Comparison of ENCODE assay signal across 8 cellular contexts in the genomic region with DNA sequence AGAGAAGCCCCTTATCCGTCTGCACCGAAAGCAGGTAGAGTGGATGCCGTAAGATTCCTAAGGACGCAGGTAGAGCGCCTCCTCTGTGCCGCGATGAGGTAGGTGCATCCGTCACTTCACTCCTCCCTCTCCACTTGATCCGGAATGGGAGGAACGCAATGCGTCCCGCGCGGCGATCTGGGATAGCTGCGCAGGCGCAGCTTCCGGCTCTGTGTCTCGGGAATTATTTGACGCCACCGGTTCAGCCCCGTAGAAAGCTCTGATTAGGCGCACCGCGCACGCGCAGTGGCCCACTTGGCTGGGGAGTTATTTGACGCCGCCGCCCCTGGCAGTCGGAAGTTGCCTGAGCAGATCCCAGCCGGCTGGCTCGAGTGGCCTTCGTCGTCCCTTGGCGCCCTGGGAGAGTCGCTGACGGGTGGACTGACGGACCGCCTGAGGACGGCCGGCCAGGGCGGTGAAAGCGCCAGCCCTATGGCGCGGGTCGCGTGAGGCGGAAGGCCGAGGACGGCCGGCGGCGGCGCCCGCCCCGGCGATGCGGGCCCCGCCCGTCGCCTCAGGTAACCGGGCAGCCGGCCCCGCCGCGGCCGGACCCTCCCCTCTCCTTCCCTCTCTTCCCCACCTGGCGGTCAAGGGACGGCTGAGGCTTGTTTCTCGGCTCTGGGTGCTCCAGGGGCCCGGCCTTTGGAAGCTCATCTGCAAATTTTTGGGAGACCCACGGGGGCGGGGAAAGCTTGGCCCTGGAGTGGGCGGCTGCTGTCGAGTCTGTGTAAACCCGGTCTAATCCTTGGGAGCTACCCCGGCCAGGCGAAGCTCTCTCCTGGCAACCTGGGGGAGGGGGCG. TPM values are rescaled to one million over a fixed set of nuclear protein-coding genes. Genes with fewer than 3 reads are reported as not detected.
DNase-seq lines count a peak whose midpoint lies in the region; ATAC-seq, FAIRE-seq and TF ChIP-seq lines count a peak whose summit lies in the region.

RALGAPB (plus strand) TSS at position 331 of the 840 bp plus-strand sequence. CDS start 15,590 bp downstream, outside the sequence.

- no peaks in the 10 kb centered on the region for H3K27me3 Mint-ChIP-seq in Caco-2 (ENCODE audit: insufficient read depth, unreplicated experiment)
- no peaks in the 10 kb centered on the region for H3K27me3 Mint-ChIP-seq in effector memory CD8-positive, alpha-beta T cell

- no peaks in the 10 kb centered on the region for H3K36me3 ChIP-seq in Caco-2 (ENCODE audit: control insufficient read depth, insufficient read depth, low read length)

- H3K27me3 ChIP-seq in Caco-2 (replicated peaks; ENCODE audit: control insufficient read depth, insufficient read depth, low read length): no peaks in the 10 kb centered on the region

- H3K27ac Mint-ChIP-seq in Caco-2 (ENCODE audit: unreplicated experiment): peak within 1 kb of the TSS; percentile 54
- H3K27ac Mint-ChIP-seq in effector memory CD8-positive, alpha-beta T cell: peak within 1 kb of the TSS; percentile 94

- H3K4me1 ChIP-seq in Caco-2: peaks cover 15% of the 10 kb centered on the region

- CTCF ChIA-PET in Caco-2 (lab: Charles Lee): interaction anchor here (0.6 to 2.9 kb wide), 24 partner anchors 11 to 415 kb away, joined by 3 to 73 read pairs (median 4); partner anchors contain the start of gene SNHG17

- BruUV-seq in Caco-2 (replicated peaks; lab: Mats Ljungman, UMichigan): no TSS peak

- peak; percentile 99 for FAIRE-seq in HTR-8/SVneo (lab: Jason Lieb, UNC)

- peaks cover 27% of the 10 kb centered on the region for H3K4me1 Mint-ChIP-seq in Caco-2 (ENCODE audit: low read depth, unreplicated experiment)
- peaks cover 34 to 44% of the 10 kb centered on the region in 2 donors for H3K4me1 Mint-ChIP-seq in effector memory CD8-positive, alpha-beta T cell (ENCODE audit: low read depth in 2 of 2)

- H3K36me3 Mint-ChIP-seq in Caco-2 (ENCODE audit: insufficient read depth, unreplicated experiment): peaks cover 21% of the 10 kb centered on the region
- H3K36me3 Mint-ChIP-seq in effector memory CD8-positive, alpha-beta T cell (ENCODE audit: insufficient read depth): peaks cover 23% of the 10 kb centered on the region

- no peaks in the 10 kb centered on the region for H3K9me3 ChIP-seq in Caco-2

- peak within 1 kb of the TSS; percentile 78 for H3K4me3 ChIP-seq in Caco-2 (ENCODE audit: low read depth, low read length)

- peak; percentile 86 to 92 for TF ChIP-seq CTCF in Caco-2 (IDR thresholded peaks at IDR 0.05; ENCODE audit: insufficient read depth in 1 of 2, low read depth in 1 of 2, low read length in 1 of 2, severe bottlenecking in 1 of 2, unreplicated experiment in 1 of 2)

- DNase-seq in Caco-2 (peak; percentile 100), HTR-8/SVneo (ENCODE audit: insufficient read length, low spot score) (peak; percentile 100), NOMO-1 treated with DMSO at 0.1 percent for 48 hours (lab: John Stamatoyannopoulos, UW; ENCODE audit: unreplicated experiment) (peak; percentile 97), medulla oblongata (ENCODE audit: extremely low spot score) (peak; percentile 99)
- peak; percentile 97 for DNase-seq in activated CD8-positive, alpha-beta memory T cell treated with anti-CD3 and anti-CD28 coated beads for 4 hours (ENCODE audit: low read depth in 2 of 2)
- peak; percentile 95 to 97 (median 96) for DNase-seq in effector memory CD8-positive, alpha-beta T cell
- peak; percentile 97 for DNase-seq in stimulated activated CD8-positive, alpha-beta memory T cell treated with anti-CD3 and anti-CD28 coated beads, Interleukin-12 subunit alpha, Interleukin-12 subunit beta, amount 100 ng/mL, for 1 hour (ENCODE audit: low read depth)

- H3K9me3 Mint-ChIP-seq in Caco-2 (ENCODE audit: unreplicated experiment): no peaks in the 10 kb centered on the region
- H3K9me3 Mint-ChIP-seq in effector memory CD8-positive, alpha-beta T cell: no peaks in the 10 kb centered on the region

- intact Hi-C loops in Caco-2 (cut with micrococcal nuclease; ENCODE audit: unreplicated experiment): loop anchor here (1.0 to 2.0 kb wide), 3 partner anchors 26 to 82 kb away; partner anchors contain the start of gene SNHG17

- POLR2A ChIA-PET in Caco-2 (lab: Charles Lee): interaction anchor here (0.6 to 3.0 kb wide), 28 partner anchors 12 to 1423 kb away, joined by 3 to 104 read pairs (median 4); partner anchors contain the start of genes DHX35 and SNHG17

- H3K4me3 Mint-ChIP-seq in Caco-2 (ENCODE audit: unreplicated experiment): peak within 1 kb of the TSS; percentile 80
- peak within 1 kb of the TSS; percentile 85 to 91 for H3K4me3 Mint-ChIP-seq in effector memory CD8-positive, alpha-beta T cell

- ATAC-seq in GM21367 (IDR thresholded peaks at IDR 0.05; ENCODE audit: unreplicated experiment): peak; percentile 69
- ATAC-seq in effector memory CD8-positive, alpha-beta T cell (replicated peaks): peak; percentile 89

RNA-seq across cellular contexts. Expression of gene RALGAPB, which starts in this region (rescaled TPM):
- total RNA-seq in Caco-2 (2022): 69.1 and 72.3 TPM in 2 replicates

Comparison
In these comparisons a context has a peak if more than half of its experiments do, and no peak if none do; other contexts are left out.
1. Peak in every context shown above with its lines: DNase-seq, ATAC-seq and H3K4me3 ChIP-seq.